1 cellular context compared by ENCODE assay signal in the genomic region with DNA sequence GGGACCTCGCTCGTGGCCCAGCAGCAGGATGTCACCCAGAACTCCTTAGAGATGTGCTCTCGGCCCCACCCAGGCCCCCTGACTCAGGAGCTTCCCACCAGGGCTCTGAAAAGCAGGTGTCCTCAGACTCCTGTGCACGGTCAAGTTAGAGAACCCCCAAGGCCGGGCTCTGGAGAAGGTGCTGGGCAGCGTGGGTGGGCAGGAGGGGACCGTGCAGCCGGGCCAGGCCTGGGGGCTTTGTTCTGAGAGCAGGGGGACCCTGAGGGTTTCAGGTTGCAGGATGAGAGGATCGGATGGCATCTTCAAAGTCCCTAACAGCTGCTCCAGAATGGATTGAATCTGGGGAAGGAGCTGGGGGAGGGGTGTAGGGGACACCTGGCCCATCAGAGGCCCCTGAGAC.
TF ChIP-seq lines count a peak whose summit lies in the region.

No MANE protein-coding gene starts in this region.

TF ChIP-seq in GM23338, 12 proteins besides CTCF, POLR2A, EP300 and RAD21:
- TF ChIP-seq, protein P1, sequence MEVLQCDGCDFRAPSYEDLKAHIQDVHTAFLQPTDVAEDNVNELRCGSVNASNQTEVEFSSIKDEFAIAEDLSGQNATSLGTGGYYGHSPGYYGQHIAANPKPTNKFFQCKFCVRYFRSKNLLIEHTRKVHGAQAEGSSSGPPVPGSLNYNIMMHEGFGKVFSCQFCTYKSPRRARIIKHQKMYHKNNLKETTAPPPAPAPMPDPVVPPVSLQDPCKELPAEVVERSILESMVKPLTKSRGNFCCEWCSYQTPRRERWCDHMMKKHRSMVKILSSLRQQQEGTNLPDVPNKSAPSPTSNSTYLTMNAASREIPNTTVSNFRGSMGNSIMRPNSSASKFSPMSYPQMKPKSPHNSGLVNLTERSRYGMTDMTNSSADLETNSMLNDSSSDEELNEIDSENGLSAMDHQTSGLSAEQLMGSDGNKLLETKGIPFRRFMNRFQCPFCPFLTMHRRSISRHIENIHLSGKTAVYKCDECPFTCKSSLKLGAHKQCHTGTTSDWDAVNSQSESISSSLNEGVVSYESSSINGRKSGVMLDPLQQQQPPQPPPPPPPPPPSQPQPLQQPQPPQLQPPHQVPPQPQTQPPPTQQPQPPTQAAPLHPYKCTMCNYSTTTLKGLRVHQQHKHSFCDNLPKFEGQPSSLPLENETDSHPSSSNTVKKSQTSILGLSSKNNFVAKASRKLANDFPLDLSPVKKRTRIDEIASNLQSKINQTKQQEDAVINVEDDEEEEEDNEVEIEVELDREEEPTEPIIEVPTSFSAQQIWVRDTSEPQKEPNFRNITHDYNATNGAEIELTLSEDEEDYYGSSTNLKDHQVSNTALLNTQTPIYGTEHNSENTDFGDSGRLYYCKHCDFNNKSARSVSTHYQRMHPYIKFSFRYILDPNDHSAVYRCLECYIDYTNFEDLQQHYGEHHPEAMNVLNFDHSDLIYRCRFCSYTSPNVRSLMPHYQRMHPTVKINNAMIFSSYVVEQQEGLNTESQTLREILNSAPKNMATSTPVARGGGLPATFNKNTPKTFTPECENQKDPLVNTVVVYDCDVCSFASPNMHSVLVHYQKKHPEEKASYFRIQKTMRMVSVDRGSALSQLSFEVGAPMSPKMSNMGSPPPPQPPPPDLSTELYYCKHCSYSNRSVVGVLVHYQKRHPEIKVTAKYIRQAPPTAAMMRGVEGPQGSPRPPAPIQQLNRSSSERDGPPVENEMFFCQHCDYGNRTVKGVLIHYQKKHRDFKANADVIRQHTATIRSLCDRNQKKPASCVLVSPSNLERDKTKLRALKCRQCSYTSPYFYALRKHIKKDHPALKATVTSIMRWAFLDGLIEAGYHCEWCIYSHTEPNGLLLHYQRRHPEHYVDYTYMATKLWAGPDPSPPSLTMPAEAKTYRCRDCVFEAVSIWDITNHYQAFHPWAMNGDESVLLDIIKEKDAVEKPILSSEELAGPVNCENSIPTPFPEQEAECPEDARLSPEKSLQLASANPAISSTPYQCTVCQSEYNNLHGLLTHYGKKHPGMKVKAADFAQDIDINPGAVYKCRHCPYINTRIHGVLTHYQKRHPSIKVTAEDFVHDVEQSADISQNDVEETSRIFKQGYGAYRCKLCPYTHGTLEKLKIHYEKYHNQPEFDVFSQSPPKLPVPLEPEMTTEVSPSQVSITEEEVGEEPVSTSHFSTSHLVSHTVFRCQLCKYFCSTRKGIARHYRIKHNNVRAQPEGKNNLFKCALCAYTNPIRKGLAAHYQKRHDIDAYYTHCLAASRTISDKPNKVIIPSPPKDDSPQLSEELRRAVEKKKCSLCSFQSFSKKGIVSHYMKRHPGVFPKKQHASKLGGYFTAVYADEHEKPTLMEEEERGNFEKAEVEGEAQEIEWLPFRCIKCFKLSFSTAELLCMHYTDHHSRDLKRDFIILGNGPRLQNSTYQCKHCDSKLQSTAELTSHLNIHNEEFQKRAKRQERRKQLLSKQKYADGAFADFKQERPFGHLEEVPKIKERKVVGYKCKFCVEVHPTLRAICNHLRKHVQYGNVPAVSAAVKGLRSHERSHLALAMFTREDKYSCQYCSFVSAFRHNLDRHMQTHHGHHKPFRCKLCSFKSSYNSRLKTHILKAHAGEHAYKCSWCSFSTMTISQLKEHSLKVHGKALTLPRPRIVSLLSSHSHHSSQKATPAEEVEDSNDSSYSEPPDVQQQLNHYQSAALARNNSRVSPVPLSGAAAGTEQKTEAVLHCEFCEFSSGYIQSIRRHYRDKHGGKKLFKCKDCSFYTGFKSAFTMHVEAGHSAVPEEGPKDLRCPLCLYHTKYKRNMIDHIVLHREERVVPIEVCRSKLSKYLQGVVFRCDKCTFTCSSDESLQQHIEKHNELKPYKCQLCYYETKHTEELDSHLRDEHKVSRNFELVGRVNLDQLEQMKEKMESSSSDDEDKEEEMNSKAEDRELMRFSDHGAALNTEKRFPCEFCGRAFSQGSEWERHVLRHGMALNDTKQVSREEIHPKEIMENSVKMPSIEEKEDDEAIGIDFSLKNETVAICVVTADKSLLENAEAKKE (CRISPR knock-in tag; IDR thresholded peaks at IDR 0.05) = no peak
- TF ChIP-seq STAT1 (IDR thresholded peaks at IDR 0.05; ENCODE audit: unreplicated experiment) (no peak), EZH2phosphoT487 (IDR thresholded peaks at IDR 0.05; ENCODE audit: unreplicated experiment) (no peak), EZH2 (IDR thresholded peaks at IDR 0.05; ENCODE audit: low read depth, unreplicated experiment) (no peak), CREB1 (CRISPR knock-in tag; IDR thresholded peaks at IDR 0.05; ENCODE audit: low read depth) (no peak), JUNB (IDR thresholded peaks at IDR 0.05; ENCODE audit: unreplicated experiment) (no peak), ZNF331 (CRISPR knock-in tag; IDR thresholded peaks at IDR 0.05; ENCODE audit: low read depth) (no peak), POLR2AphosphoS5 (IDR thresholded peaks at IDR 0.05; ENCODE audit: low read depth) (no peak), ZNF114 (CRISPR knock-in tag; IDR thresholded peaks at IDR 0.05) (no peak), NANOG (IDR thresholded peaks at IDR 0.05; ENCODE audit: borderline replicate concordance) (no peak), ETS1 (IDR thresholded peaks at IDR 0.05) (no peak), REST (IDR thresholded peaks at IDR 0.05; ENCODE audit: unreplicated experiment) (no peak)
